ENCODE assay signal across 1 cellular context in genomic region chr4:89741768-89742167, GRCh38.
TF ChIP-seq lines count a peak whose summit lies in the region.

No MANE protein-coding gene starts in this region.

TF ChIP-seq in K562, 482 proteins besides CTCF, POLR2A, EP300 and RAD21 (continued from another document):
- TF ChIP-seq PBX2 (CRISPR knock-in tag; IDR thresholded peaks at IDR 0.05; ENCODE audit: low read depth), result no peak
- TF ChIP-seq PBX2 (tag; conservative IDR thresholded peaks at IDR 0.05; ENCODE audit: low read depth), result peak; percentile 72
- no peak for TF ChIP-seq HMGXB4 (CRISPR knock-in tag; IDR thresholded peaks at IDR 0.05)
- TF ChIP-seq RNF219 (CRISPR knock-in tag; IDR thresholded peaks at IDR 0.05), result no peak
- TF ChIP-seq SMARCB1 (IDR thresholded peaks at IDR 0.05; ENCODE audit: insufficient read length, low read depth), result no peak
- TF ChIP-seq TAF15 (IDR thresholded peaks at IDR 0.05; ENCODE audit: low read depth, low read length), result no peak
- no peak for TF ChIP-seq RBM25 (IDR thresholded peaks at IDR 0.05; ENCODE audit: low read depth, low read length, severe bottlenecking)
- TF ChIP-seq PKNOX1 (IDR thresholded peaks at IDR 0.05), result 0 out of 2 replicates have a peak, but pooled peaks have one; percentile 8
